ENCODE assay signal across 3 cellular contexts in the genomic region with DNA sequence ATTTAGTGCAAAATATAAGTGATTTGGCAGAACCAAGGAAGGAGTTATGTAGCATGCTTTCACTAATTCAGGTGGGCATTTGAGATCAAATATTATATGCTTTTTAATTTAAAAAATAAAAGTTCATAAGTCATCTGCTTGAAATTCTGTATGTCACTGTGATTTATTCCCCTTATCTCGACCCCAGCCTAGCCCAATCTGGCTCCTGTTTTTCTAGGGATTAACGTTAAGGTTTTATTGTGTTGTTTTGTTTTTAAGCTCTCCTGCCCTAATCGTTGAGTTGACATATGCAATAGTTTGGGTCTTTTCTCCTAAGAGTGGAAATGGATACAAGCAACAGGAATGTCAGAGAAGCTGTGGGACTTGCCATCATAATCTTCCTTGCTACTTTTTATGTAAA.
TF ChIP-seq lines count a peak whose summit lies in the region.

No MANE protein-coding gene starts in this region.

TF ChIP-seq in HEK293, 187 proteins besides CTCF, POLR2A, EP300 and RAD21 (continued from another document and continues in another):
- TF ChIP-seq SALL2 (tag by site-specific recombination; IDR thresholded peaks at IDR 0.05; ENCODE audit: borderline replicate concordance) (no peak), ZNF423 (tag by site-specific recombination; IDR thresholded peaks at IDR 0.05) (no peak), ZNF449 (tag by site-specific recombination; IDR thresholded peaks at IDR 0.05) (no peak), OSR2 (tag by site-specific recombination; IDR thresholded peaks at IDR 0.05) (peak; percentile 43), ZNF362 (tag by site-specific recombination; IDR thresholded peaks at IDR 0.05) (no peak), PRDM4 (tag by site-specific recombination; IDR thresholded peaks at IDR 0.05) (no peak)

TF ChIP-seq in HEK293T, 16 proteins besides CTCF, POLR2A, EP300 and RAD21 (continued from another document):
- TF ChIP-seq PKNOX1 (IDR thresholded peaks at IDR 0.05) (peak; percentile 92), SUZ12 (IDR thresholded peaks at IDR 0.05) (no peak), CTBP1 (IDR thresholded peaks at IDR 0.05; ENCODE audit: borderline replicate concordance) (peak; percentile 79; the same call in 1 of the 2 replicates), L3MBTL2 (conservative IDR thresholded peaks at IDR 0.05) (no peak), ELF4 (IDR thresholded peaks at IDR 0.05) (no peak)

TF ChIP-seq in K562, 482 proteins besides CTCF, POLR2A, EP300 and RAD21 (continued from another document):
- TF ChIP-seq, protein P1, sequence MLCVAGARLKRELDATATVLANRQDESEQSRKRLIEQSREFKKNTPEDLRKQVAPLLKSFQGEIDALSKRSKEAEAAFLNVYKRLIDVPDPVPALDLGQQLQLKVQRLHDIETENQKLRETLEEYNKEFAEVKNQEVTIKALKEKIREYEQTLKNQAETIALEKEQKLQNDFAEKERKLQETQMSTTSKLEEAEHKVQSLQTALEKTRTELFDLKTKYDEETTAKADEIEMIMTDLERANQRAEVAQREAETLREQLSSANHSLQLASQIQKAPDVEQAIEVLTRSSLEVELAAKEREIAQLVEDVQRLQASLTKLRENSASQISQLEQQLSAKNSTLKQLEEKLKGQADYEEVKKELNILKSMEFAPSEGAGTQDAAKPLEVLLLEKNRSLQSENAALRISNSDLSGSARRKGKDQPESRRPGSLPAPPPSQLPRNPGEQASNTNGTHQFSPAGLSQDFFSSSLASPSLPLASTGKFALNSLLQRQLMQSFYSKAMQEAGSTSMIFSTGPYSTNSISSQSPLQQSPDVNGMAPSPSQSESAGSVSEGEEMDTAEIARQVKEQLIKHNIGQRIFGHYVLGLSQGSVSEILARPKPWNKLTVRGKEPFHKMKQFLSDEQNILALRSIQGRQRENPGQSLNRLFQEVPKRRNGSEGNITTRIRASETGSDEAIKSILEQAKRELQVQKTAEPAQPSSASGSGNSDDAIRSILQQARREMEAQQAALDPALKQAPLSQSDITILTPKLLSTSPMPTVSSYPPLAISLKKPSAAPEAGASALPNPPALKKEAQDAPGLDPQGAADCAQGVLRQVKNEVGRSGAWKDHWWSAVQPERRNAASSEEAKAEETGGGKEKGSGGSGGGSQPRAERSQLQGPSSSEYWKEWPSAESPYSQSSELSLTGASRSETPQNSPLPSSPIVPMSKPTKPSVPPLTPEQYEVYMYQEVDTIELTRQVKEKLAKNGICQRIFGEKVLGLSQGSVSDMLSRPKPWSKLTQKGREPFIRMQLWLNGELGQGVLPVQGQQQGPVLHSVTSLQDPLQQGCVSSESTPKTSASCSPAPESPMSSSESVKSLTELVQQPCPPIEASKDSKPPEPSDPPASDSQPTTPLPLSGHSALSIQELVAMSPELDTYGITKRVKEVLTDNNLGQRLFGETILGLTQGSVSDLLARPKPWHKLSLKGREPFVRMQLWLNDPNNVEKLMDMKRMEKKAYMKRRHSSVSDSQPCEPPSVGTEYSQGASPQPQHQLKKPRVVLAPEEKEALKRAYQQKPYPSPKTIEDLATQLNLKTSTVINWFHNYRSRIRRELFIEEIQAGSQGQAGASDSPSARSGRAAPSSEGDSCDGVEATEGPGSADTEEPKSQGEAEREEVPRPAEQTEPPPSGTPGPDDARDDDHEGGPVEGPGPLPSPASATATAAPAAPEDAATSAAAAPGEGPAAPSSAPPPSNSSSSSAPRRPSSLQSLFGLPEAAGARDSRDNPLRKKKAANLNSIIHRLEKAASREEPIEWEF (CRISPR knock-in tag; IDR thresholded peaks at IDR 0.05), result no peak
- TF ChIP-seq MEIS2 (IDR thresholded peaks at IDR 0.05; ENCODE audit: partially characterized antibody), result peak; percentile 51
- no peak for TF ChIP-seq NCOA4 (IDR thresholded peaks at IDR 0.05; ENCODE audit: partially characterized antibody)
- no peak for TF ChIP-seq TFAM (CRISPR knock-in tag; conservative IDR thresholded peaks at IDR 0.05)
- 0 out of 4 replicates have a peak, but pooled peaks of 1 of the 2 experiments have one; percentile 45 for TF ChIP-seq HDAC1 (IDR thresholded peaks at IDR 0.05)
- no peak for TF ChIP-seq SAP30 (IDR thresholded peaks at IDR 0.05; ENCODE audit: borderline replicate concordance, insufficient read depth, low read depth, low read length, poor library complexity, severe bottlenecking)
- no peak for TF ChIP-seq GTF2F1 (IDR thresholded peaks at IDR 0.05; ENCODE audit: low read depth, low read length)
- TF ChIP-seq ZNF431 (CRISPR knock-in tag; IDR thresholded peaks at IDR 0.05), result no peak
- TF ChIP-seq KDM2B (CRISPR knock-in tag; IDR thresholded peaks at IDR 0.05), result no peak
- no peak for TF ChIP-seq RBM34 (IDR thresholded peaks at IDR 0.05; ENCODE audit: borderline replicate concordance, insufficient read depth, low read length)
- no peak for TF ChIP-seq JUN (IDR thresholded peaks at IDR 0.05; ENCODE audit: borderline replicate concordance, low read depth, low read length)
- TF ChIP-seq JUN (CRISPR knock-in tag; IDR thresholded peaks at IDR 0.05; ENCODE audit: borderline replicate concordance), result no peak
- TF ChIP-seq, protein P2, sequence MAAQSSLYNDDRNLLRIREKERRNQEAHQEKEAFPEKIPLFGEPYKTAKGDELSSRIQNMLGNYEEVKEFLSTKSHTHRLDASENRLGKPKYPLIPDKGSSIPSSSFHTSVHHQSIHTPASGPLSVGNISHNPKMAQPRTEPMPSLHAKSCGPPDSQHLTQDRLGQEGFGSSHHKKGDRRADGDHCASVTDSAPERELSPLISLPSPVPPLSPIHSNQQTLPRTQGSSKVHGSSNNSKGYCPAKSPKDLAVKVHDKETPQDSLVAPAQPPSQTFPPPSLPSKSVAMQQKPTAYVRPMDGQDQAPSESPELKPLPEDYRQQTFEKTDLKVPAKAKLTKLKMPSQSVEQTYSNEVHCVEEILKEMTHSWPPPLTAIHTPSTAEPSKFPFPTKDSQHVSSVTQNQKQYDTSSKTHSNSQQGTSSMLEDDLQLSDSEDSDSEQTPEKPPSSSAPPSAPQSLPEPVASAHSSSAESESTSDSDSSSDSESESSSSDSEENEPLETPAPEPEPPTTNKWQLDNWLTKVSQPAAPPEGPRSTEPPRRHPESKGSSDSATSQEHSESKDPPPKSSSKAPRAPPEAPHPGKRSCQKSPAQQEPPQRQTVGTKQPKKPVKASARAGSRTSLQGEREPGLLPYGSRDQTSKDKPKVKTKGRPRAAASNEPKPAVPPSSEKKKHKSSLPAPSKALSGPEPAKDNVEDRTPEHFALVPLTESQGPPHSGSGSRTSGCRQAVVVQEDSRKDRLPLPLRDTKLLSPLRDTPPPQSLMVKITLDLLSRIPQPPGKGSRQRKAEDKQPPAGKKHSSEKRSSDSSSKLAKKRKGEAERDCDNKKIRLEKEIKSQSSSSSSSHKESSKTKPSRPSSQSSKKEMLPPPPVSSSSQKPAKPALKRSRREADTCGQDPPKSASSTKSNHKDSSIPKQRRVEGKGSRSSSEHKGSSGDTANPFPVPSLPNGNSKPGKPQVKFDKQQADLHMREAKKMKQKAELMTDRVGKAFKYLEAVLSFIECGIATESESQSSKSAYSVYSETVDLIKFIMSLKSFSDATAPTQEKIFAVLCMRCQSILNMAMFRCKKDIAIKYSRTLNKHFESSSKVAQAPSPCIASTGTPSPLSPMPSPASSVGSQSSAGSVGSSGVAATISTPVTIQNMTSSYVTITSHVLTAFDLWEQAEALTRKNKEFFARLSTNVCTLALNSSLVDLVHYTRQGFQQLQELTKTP (IDR thresholded peaks at IDR 0.05; ENCODE audit: low read depth in 1 of 2, partially characterized antibody in 2 of 2), result no peak
- TF ChIP-seq CBX8 (IDR thresholded peaks at IDR 0.05; ENCODE audit: borderline replicate concordance, extremely low read depth, low read depth, low read length, poor library complexity, severe bottlenecking), result no peak
- no peak for TF ChIP-seq POU5F1 (IDR thresholded peaks at IDR 0.05; ENCODE audit: borderline replicate concordance, low read depth, low read length, partially characterized antibody)
- no peak for TF ChIP-seq SRSF1 (IDR thresholded peaks at IDR 0.05; ENCODE audit: low read depth, low read length)
- no peak for TF ChIP-seq NCOA6 (IDR thresholded peaks at IDR 0.05)
- TF ChIP-seq RCOR1 (IDR thresholded peaks at IDR 0.05; ENCODE audit: borderline replicate concordance in 1 of 2, low read depth in 2 of 2, low read length in 2 of 2), result no peak
- peak; percentile 36; the same call in 1 of the 2 replicates for TF ChIP-seq PKNOX1 (IDR thresholded peaks at IDR 0.05)
- no peak for TF ChIP-seq FOS (IDR thresholded peaks at IDR 0.05; ENCODE audit: extremely low read depth, insufficient read length)
- no peak for TF ChIP-seq ZNF165 (CRISPR knock-in tag; IDR thresholded peaks at IDR 0.05; ENCODE audit: borderline replicate concordance)
- no peak for TF ChIP-seq SMAD3 (CRISPR knock-in tag; conservative IDR thresholded peaks at IDR 0.05)
- TF ChIP-seq KDM1A (IDR thresholded peaks at IDR 0.05), result peak; percentile 79 to 81
- TF ChIP-seq NONO (IDR thresholded peaks at IDR 0.05; ENCODE audit: low read depth in 2 of 2, low read length in 1 of 2), result no peak
- no peak for TF ChIP-seq NFRKB (IDR thresholded peaks at IDR 0.05; ENCODE audit: low read depth)
- TF ChIP-seq SMARCB1 (IDR thresholded peaks at IDR 0.05; ENCODE audit: insufficient read length, low read depth), result no peak
- TF ChIP-seq, protein P3, sequence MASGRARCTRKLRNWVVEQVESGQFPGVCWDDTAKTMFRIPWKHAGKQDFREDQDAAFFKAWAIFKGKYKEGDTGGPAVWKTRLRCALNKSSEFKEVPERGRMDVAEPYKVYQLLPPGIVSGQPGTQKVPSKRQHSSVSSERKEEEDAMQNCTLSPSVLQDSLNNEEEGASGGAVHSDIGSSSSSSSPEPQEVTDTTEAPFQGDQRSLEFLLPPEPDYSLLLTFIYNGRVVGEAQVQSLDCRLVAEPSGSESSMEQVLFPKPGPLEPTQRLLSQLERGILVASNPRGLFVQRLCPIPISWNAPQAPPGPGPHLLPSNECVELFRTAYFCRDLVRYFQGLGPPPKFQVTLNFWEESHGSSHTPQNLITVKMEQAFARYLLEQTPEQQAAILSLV (tag; IDR thresholded peaks at IDR 0.05), result no peak
- TF ChIP-seq ZNF184 (CRISPR knock-in tag; IDR thresholded peaks at IDR 0.05), result no peak
